Comparison of ENCODE assay signal across 8 cellular contexts in genomic region chr12:28190321-28191017, GRCh38. TPM values are rescaled to one million over a fixed set of nuclear protein-coding genes. Genes with fewer than 3 reads are reported as not detected.
DNase-seq lines count a peak whose midpoint lies in the region; ATAC-seq and TF ChIP-seq lines count a peak whose summit lies in the region.

Gene CCDC91, plus strand, starts transcription at chr12:28190456. Its CDS starts 66,760 bp downstream, at chr12:28257216.

- H3F3A ChIP-seq in OCI-LY1 (ENCODE audit: insufficient read depth, low read length) = no peaks in the 10 kb centered on the region

- ATAC-seq in GM21367 (IDR thresholded peaks at IDR 0.05; ENCODE audit: unreplicated experiment) = peak; percentile 89

- H4K20me1 ChIP-seq in OCI-LY1 (ENCODE audit: insufficient read depth, low read length) = no peaks in the 10 kb centered on the region

- H3K4me1 ChIP-seq in OCI-LY1 (ENCODE audit: insufficient read depth, low read length, severe bottlenecking) = peaks cover 27% of the 10 kb centered on the region
- peaks cover 16% of the 10 kb centered on the region for H3K4me1 ChIP-seq in mononuclear cell (ENCODE audit: insufficient read depth, low read length)

- no peaks in the 10 kb centered on the region; the same call in 1 of the 2 replicates for H3K36me3 ChIP-seq in OCI-LY1 (ENCODE audit: insufficient read depth, low read length)

- peak within 1 kb of the TSS; percentile 67 for H3K27ac ChIP-seq in OCI-LY1 (ENCODE audit: low read depth, low read length, poor library complexity, severe bottlenecking)

- no peaks in the 10 kb centered on the region for H3K27me3 ChIP-seq in OCI-LY1 (ENCODE audit: insufficient read depth, low read length)
- H3K27me3 ChIP-seq in mononuclear cell (ENCODE audit: insufficient read depth, low read length) = no peaks in the 10 kb centered on the region

- H3K9me2 ChIP-seq in OCI-LY1 (ENCODE audit: low read depth, low read length) = no peaks in the 10 kb centered on the region

- peaks cover 21% of the 10 kb centered on the region for H3K79me2 ChIP-seq in OCI-LY1 (ENCODE audit: insufficient read depth, low read length)

- TF ChIP-seq CTCF in OCI-LY1 (IDR thresholded peaks at IDR 0.05; ENCODE audit: low read length) = no peak

- H2AFZ ChIP-seq in OCI-LY1 (ENCODE audit: low read length) = peak within 1 kb of the TSS; percentile 100

- H3K4me2 ChIP-seq in OCI-LY1 (ENCODE audit: low read length) = peak within 1 kb of the TSS; percentile 92

- peak within 1 kb of the TSS; percentile 73 for H3K9ac ChIP-seq in OCI-LY1 (ENCODE audit: low read length)

- H3K9me3 ChIP-seq in OCI-LY1 (ENCODE audit: low read length) = no peaks in the 10 kb centered on the region
- no peaks in the 10 kb centered on the region for H3K9me3 ChIP-seq in mononuclear cell (ENCODE audit: low read depth, low read length)

- peak within 1 kb of the TSS; percentile 81 for H3K4me3 ChIP-seq in OCI-LY1 (ENCODE audit: low read depth, low read length, poor library complexity, severe bottlenecking)
- H3K4me3 ChIP-seq in mononuclear cell (ENCODE audit: low read length) = peak within 1 kb of the TSS; percentile 76

- DNase-seq in COLO829 (ENCODE audit: low spot score) (peak; percentile 60), HT1080 (ENCODE audit: low read depth) (peak; percentile 85), epidermal melanocyte (ENCODE audit: insufficient read length, low spot score) (peak; percentile 71)
- peak; percentile 91 for DNase-seq in activated CD8-positive, alpha-beta memory T cell treated with anti-CD3 and anti-CD28 coated beads, Interleukin-2, amount 50 U/mL, for 48 hours
- peak; percentile 77 for DNase-seq in stimulated activated CD8-positive, alpha-beta memory T cell treated with anti-CD3 and anti-CD28 coated beads, Interleukin-4, amount 100 ng/mL, for 24 hours (ENCODE audit: low read depth)

RNA-seq across cellular contexts. Expression of gene CCDC91, which starts in this region (rescaled TPM):
- 12.6 and 20.0 TPM in 2 replicates for total RNA-seq in HT1080 (2014; rRNA removed; shearing (Covaris generic))
- polyA plus RNA-seq in HT1080 (2015; cell fraction: cytosol; rRNA removed) = 30.2 and 34.7 TPM in 2 replicates
- 16.0 and 21.1 TPM in 2 replicates for polyA plus RNA-seq in HT1080 (2015; cell fraction: nucleus; rRNA removed)
- total RNA-seq in mononuclear cell = 192 TPM

Comparison
In these comparisons a context has a peak if more than half of its experiments do, and no peak if none do; other contexts are left out.
1. Peak in every context shown above with its lines: DNase-seq, ATAC-seq, H3K4me3 ChIP-seq and H3K27ac ChIP-seq.